8 cellular contexts compared by ENCODE assay signal in genomic region chr1:148952938-148953616, GRCh38.
DNase-seq lines count a peak whose midpoint lies in the region; ATAC-seq and TF ChIP-seq lines count a peak whose summit lies in the region.
"Not testable (repeated sequence)": the region's sequence is repeated elsewhere in the genome, so short reads cannot be mapped to it uniquely, and the experiment has no call there.

No MANE protein-coding gene starts in this region.

- H4K5ac ChIP-seq in IMR-90 (ENCODE audit: low read depth, low read length); mesendoderm (ENCODE audit: low read length): not testable (repeated sequence)

- H3K79me2 ChIP-seq in SK-N-SH (ENCODE audit: insufficient read depth); mesendoderm (ENCODE audit: control insufficient read depth, insufficient read depth, low read length): not testable (repeated sequence)

- H3K4me2 ChIP-seq in IMR-90 (ENCODE audit: low read depth, low read length), result peak overlapping the region; percentile 96
- H3K4me2 ChIP-seq in SK-N-SH, result peak overlapping the region; percentile 84
- peak overlapping the region; percentile 61 for H3K4me2 ChIP-seq in mesendoderm (ENCODE audit: low read length)

- not testable (repeated sequence) for H3K27me3 ChIP-seq in BJ (ENCODE audit: control insufficient read depth, insufficient read depth, low read length); IMR-90 (ENCODE audit: control insufficient read depth, insufficient read depth, low read length); SK-N-SH (ENCODE audit: insufficient read depth); mesendoderm (ENCODE audit: insufficient read depth, low read length, poor library complexity)

- H3K4me3 ChIP-seq in BJ (ENCODE audit: low read depth, low read length) (peak overlapping the region; percentile 58), IMR-90 (ENCODE audit: insufficient read depth, low read depth, low read length) (peak overlapping the region; percentile 68), SK-N-SH (ENCODE audit: low read depth in 2 of 2, low read length in 1 of 2) (peak overlapping the region in 1 of 2 experiments; percentile 55; a peak in 2 of 4 replicates), foreskin fibroblast (ENCODE audit: low read depth in 1 of 2, low read length in 2 of 2) (peak overlapping the region; percentile 67), mesendoderm (ENCODE audit: low read length) (peak overlapping the region; percentile 42)

- intact Hi-C loops in IMR-90 (cut with micrococcal nuclease), result not testable (repeated sequence)

- H3K9me3 ChIP-seq in IMR-90 (ENCODE audit: control insufficient read depth, insufficient read depth, low read length); SK-N-SH: not testable (repeated sequence)

- H3K27ac ChIP-seq in IMR-90 (ENCODE audit: insufficient read depth, low read length), result peak overlapping the region; percentile 91
- H3K27ac ChIP-seq in SK-N-SH (ENCODE audit: low read depth in 2 of 2, low read length in 1 of 2); mesendoderm (ENCODE audit: low read depth, low read length): not testable (repeated sequence)

- not testable (repeated sequence) for H4K91ac ChIP-seq in IMR-90 (ENCODE audit: insufficient read depth, low read depth, low read length)

- H3K36me3 Mint-ChIP-seq in activated naive CD8-positive, alpha-beta T cell treated with anti-CD3 and anti-CD28 coated beads, Interleukin-2, amount 50 U/mL, for 24 hours (ENCODE audit: low read depth), result not testable (repeated sequence)

- TF ChIP-seq POLR2A in IMR-90 (IDR thresholded peaks at IDR 0.05; ENCODE audit: low read depth, low read length), result not testable (repeated sequence)

- not testable (repeated sequence) for H3K18ac ChIP-seq in IMR-90 (ENCODE audit: low read depth, low read length); mesendoderm (ENCODE audit: low read length)

- POLR2A ChIA-PET in BJ (lab: Charles Lee); IMR-90 (lab: Charles Lee; ENCODE audit: unreplicated experiment); SK-N-SH (lab: Yijun Ruan, JAX): not testable (repeated sequence)

- not testable (repeated sequence) for H4K8ac ChIP-seq in IMR-90 (ENCODE audit: low read depth in 2 of 2, low read length in 2 of 2); mesendoderm (ENCODE audit: low read depth, low read length)

- peak overlapping the region; percentile 37 for H3K14ac ChIP-seq in IMR-90 (replicated peaks; ENCODE audit: low read depth, low read length)

- not testable (repeated sequence) for H3K79me1 ChIP-seq in IMR-90 (ENCODE audit: low read depth in 1 of 2, low read length in 2 of 2); mesendoderm (ENCODE audit: low read length)

- not testable (repeated sequence) for H2AK5ac ChIP-seq in IMR-90 (ENCODE audit: low read depth, low read length); mesendoderm (ENCODE audit: low read length)

- in situ Hi-C loops in IMR-90 (cut with MboI; ENCODE audit: low sequenced_read_pairs), result not testable (repeated sequence)

- H3K4me1 ChIP-seq in IMR-90 (ENCODE audit: control insufficient read depth, insufficient read depth, low read length); SK-N-SH (ENCODE audit: control insufficient read depth in 1 of 2, insufficient read depth in 2 of 2, low read depth in 1 of 2, low read length in 1 of 2); mesendoderm (ENCODE audit: control insufficient read depth, low read depth, low read length): not testable (repeated sequence)

- H2BK120ac ChIP-seq in IMR-90 (ENCODE audit: low read depth, low read length); mesendoderm (ENCODE audit: low read depth, low read length): not testable (repeated sequence)

- not testable (repeated sequence) for TF ChIP-seq CTCF in BJ (IDR thresholded peaks at IDR 0.05; ENCODE audit: insufficient read depth, low read depth, low read length); IMR-90 (conservative IDR thresholded peaks at IDR 0.05; ENCODE audit: low read depth, low read length); SK-N-SH (IDR thresholded peaks at IDR 0.05); foreskin fibroblast (IDR thresholded peaks at IDR 0.05; ENCODE audit: low read depth, low read length)

- not testable (repeated sequence) for H3F3A ChIP-seq in SK-N-SH (replicated peaks; ENCODE audit: insufficient read depth)

- H3K4ac ChIP-seq in IMR-90 (ENCODE audit: low read depth, low read length); mesendoderm (ENCODE audit: low read depth, low read length): not testable (repeated sequence)

- not testable (repeated sequence) for H3K36me3 ChIP-seq in BJ (ENCODE audit: control insufficient read depth, insufficient read depth, low read length); IMR-90 (ENCODE audit: control insufficient read depth, insufficient read depth, low read length); SK-N-SH (replicated peaks in 1 of 2; ENCODE audit: control insufficient read depth in 1 of 2, insufficient read depth in 2 of 2, low read length in 1 of 2); mesendoderm (ENCODE audit: control insufficient read depth, insufficient read depth, low read length)

- not testable (repeated sequence) for H3K9me3 Mint-ChIP-seq in activated naive CD8-positive, alpha-beta T cell treated with anti-CD3 and anti-CD28 coated beads, Interleukin-2, amount 50 U/mL, for 24 hours

- BruUV-seq in IMR-90 (replicated peaks; lab: Mats Ljungman, UMichigan), result TSS peak; percentile 64

- CTCF ChIA-PET in BJ (lab: Yijun Ruan, JAX); IMR-90 (lab: Yijun Ruan, JAX); SK-N-SH (lab: Yijun Ruan, JAX): not testable (repeated sequence)

- peak overlapping the region; percentile 32; the same call in 1 of the 2 replicates for H3K56ac ChIP-seq in IMR-90 (ENCODE audit: extremely low read depth, insufficient read depth, low read length)
- peak overlapping the region; percentile 45 for H3K56ac ChIP-seq in mesendoderm (ENCODE audit: low read length)

- not testable (repeated sequence) for H3K9me1 ChIP-seq in IMR-90 (ENCODE audit: insufficient read depth, low read length)

- not testable (repeated sequence) for H3K27me3 Mint-ChIP-seq in activated naive CD8-positive, alpha-beta T cell treated with anti-CD3 and anti-CD28 coated beads, Interleukin-2, amount 50 U/mL, for 24 hours

- not testable (repeated sequence) for H2AFZ ChIP-seq in IMR-90 (replicated peaks; ENCODE audit: low read length, poor library complexity); SK-N-SH (ENCODE audit: low read depth)

- peak overlapping the region; percentile 81 for H3K4me3 Mint-ChIP-seq in activated naive CD8-positive, alpha-beta T cell treated with anti-CD3 and anti-CD28 coated beads, Interleukin-2, amount 50 U/mL, for 24 hours

- H3K9me2 ChIP-seq in SK-N-SH, result not testable (repeated sequence)

- not testable (repeated sequence) for H3K27ac Mint-ChIP-seq in activated naive CD8-positive, alpha-beta T cell treated with anti-CD3 and anti-CD28 coated beads, Interleukin-2, amount 50 U/mL, for 24 hours

- not testable (repeated sequence) for H2BK5ac ChIP-seq in IMR-90 (ENCODE audit: low read depth, low read length, poor library complexity, severe bottlenecking); mesendoderm (ENCODE audit: low read length)

- no CpG with 5 or more reads among the region's 28 CpGs for WGBS in IMR-90 (ENCODE audit: extremely low coverage in 2 of 2, insufficient read length in 1 of 2), 2 experiments
- 6% methylated on average over 20 of the region's 28 CpGs for WGBS in SK-N-SH (ENCODE audit: low lambda C conversion rate)
- no CpG with 5 or more reads among the region's 28 CpGs for WGBS in mesendoderm (ENCODE audit: extremely low coverage, insufficient coverage, low lambda C conversion rate)

- peak overlapping the region; percentile 98 for H3K9ac ChIP-seq in IMR-90 (ENCODE audit: low read depth, low read length)
- H3K9ac ChIP-seq in SK-N-SH, result peak overlapping the region; percentile 37
- H3K9ac ChIP-seq in mesendoderm (ENCODE audit: low read length), result peak overlapping the region; percentile 58

- not testable (repeated sequence) for TF ChIP-seq RAD21 in IMR-90 (IDR thresholded peaks at IDR 0.05; ENCODE audit: low read length); SK-N-SH (IDR thresholded peaks at IDR 0.05; ENCODE audit: low read length)

- H2BK15ac ChIP-seq in IMR-90 (ENCODE audit: low read depth, low read length); mesendoderm (replicated peaks; ENCODE audit: low read depth): not testable (repeated sequence)

- H3K23ac ChIP-seq in IMR-90 (ENCODE audit: low read depth, low read length), result peak overlapping the region; percentile 70
- H3K23ac ChIP-seq in mesendoderm (ENCODE audit: low read length), result not testable (repeated sequence)

- H2AK9ac ChIP-seq in IMR-90 (replicated peaks; ENCODE audit: low read depth, low read length, poor library complexity), result not testable (repeated sequence)

- DNase-seq in BJ (ENCODE audit: low read depth); SK-N-SH: not testable (repeated sequence)
- DNase-seq in IMR-90, result peak; percentile 19
- peak; percentile 13 for DNase-seq in activated naive CD8-positive, alpha-beta T cell treated with anti-CD3 and anti-CD28 coated beads, Interleukin-2, amount 50 U/mL, for 24 hours
- DNase-seq in foreskin fibroblast, result peak; percentile 3 to 46
- peak; percentile 36 for DNase-seq in mesendoderm
- DNase-seq in stimulated activated CD4-positive, alpha-beta T cell treated with anti-CD3 and anti-CD28 coated beads, Interleukin-12 subunit alpha, Interleukin-12 subunit beta, amount 100 ng/mL, for 4 hours, result peak; percentile 4

- H4K20me1 ChIP-seq in IMR-90 (ENCODE audit: insufficient read depth, low read length); SK-N-SH (ENCODE audit: insufficient read depth): not testable (repeated sequence)

- dilution Hi-C loops in IMR-90 (cut with HindIII; ENCODE audit: low sequenced_read_pairs, unreplicated experiment), result not testable (repeated sequence)

- H3K4me1 Mint-ChIP-seq in activated naive CD8-positive, alpha-beta T cell treated with anti-CD3 and anti-CD28 coated beads, Interleukin-2, amount 50 U/mL, for 24 hours, result peaks cover 16% of the 10 kb centered on the region

- ATAC-seq in GM19395 (IDR thresholded peaks at IDR 0.05; ENCODE audit: unreplicated experiment), result peak; percentile 0
- peak; percentile 5; the same call in 1 of the 2 replicates for ATAC-seq in IMR-90 (ENCODE audit: low read depth)
- not testable (repeated sequence) for ATAC-seq in activated naive CD8-positive, alpha-beta T cell treated with anti-CD3 and anti-CD28 coated beads, Interleukin-2, amount 50 U/mL, for 24 hours

- H2BK20ac ChIP-seq in IMR-90 (ENCODE audit: low read depth, low read length), result not testable (repeated sequence)

- not testable (repeated sequence) for TF ChIP-seq EP300 in SK-N-SH (IDR thresholded peaks at IDR 0.05; ENCODE audit: borderline replicate concordance in 1 of 2, low read depth in 1 of 2, low read length in 1 of 2)

Comparison
In these comparisons a context has a peak if more than half of its experiments do, and no peak if none do; other contexts are left out.
1. H3K9ac ChIP-seq: peak in every context shown above with its lines; median percentile 98 in IMR-90; 58 in mesendoderm; 37 in SK-N-SH.